ENCODE assay signal across 8 cellular contexts in genomic region chr18:3247243-3248061, GRCh38. TPM values are rescaled to one million over a fixed set of nuclear protein-coding genes. Genes with fewer than 3 reads are reported as not detected.
A peak's percentile ranks its signal among the peaks of the same experiment; 100 is the strongest.
DNase-seq lines count a peak whose midpoint lies in the region; TF ChIP-seq lines count a peak whose summit lies in the region.

MYL12A (plus strand) TSS chr18:3247801; CDS start chr18:3253248, 5,447 bp downstream.

- H2BK12ac ChIP-seq in neuronal stem cell (ENCODE audit: low read length) = peak within 1 kb of the TSS; percentile 73

- peak within 1 kb of the TSS; percentile 81 for H2BK120ac ChIP-seq in neuronal stem cell (ENCODE audit: low read depth, low read length)

- H2AFZ ChIP-seq in neuronal stem cell (ENCODE audit: low read length) = peak within 1 kb of the TSS; percentile 92

- H3K9me3 ChIP-seq in neuronal stem cell (replicated peaks in 1 of 2; ENCODE audit: control insufficient read depth in 2 of 2, insufficient read depth in 1 of 2, low read depth in 1 of 2, low read length in 2 of 2) = peaks cover 2 to 12% of the 10 kb centered on the region in 2 donors

- peak within 1 kb of the TSS; percentile 97 for H2BK15ac ChIP-seq in neuronal stem cell (ENCODE audit: low read length)

- H3K27me3 Mint-ChIP-seq in activated naive CD4-positive, alpha-beta T cell treated with anti-CD3 and anti-CD28 coated beads for 36 hours (ENCODE audit: low read depth) = no peaks in the 10 kb centered on the region

- peaks cover 0 to 34% of the 10 kb centered on the region in 2 donors for H3K36me3 ChIP-seq in neuronal stem cell (replicated peaks in 1 of 2; ENCODE audit: control insufficient read depth in 2 of 2, insufficient read depth in 2 of 2, low read length in 2 of 2)

- H3K4me2 ChIP-seq in neuronal stem cell (ENCODE audit: insufficient read depth, low read length, poor library complexity, severe bottlenecking) = peak within 1 kb of the TSS; percentile 67

- H3K79me1 ChIP-seq in neuronal stem cell (ENCODE audit: low read depth, low read length) = peaks cover 5% of the 10 kb centered on the region

- peak within 1 kb of the TSS; percentile 90 for H3K4me3 Mint-ChIP-seq in activated naive CD4-positive, alpha-beta T cell treated with anti-CD3 and anti-CD28 coated beads for 36 hours

- peak within 1 kb of the TSS; percentile 97 for H3K9ac ChIP-seq in neuronal stem cell (ENCODE audit: low read depth, low read length, poor library complexity)

- peak within 1 kb of the TSS; percentile 84 for H3K27ac ChIP-seq in neuronal stem cell (replicated peaks; ENCODE audit: low read length)

- no peak within 1 kb of the TSS for H4K91ac ChIP-seq in neuronal stem cell (ENCODE audit: low read depth, low read length, poor library complexity)

- H3K27me3 ChIP-seq in neuronal stem cell (ENCODE audit: control insufficient read depth in 3 of 3, insufficient read depth in 3 of 3, low read depth in 1 of 3, low read length in 3 of 3) = no peaks in the 10 kb centered on the region

- CTCF ChIA-PET in activated naive CD4-positive, alpha-beta T cell treated with anti-CD3 and anti-CD28 coated beads for 36 hours (lab: Charles Lee) = interaction anchor here (0.6 to 4.7 kb wide), 19 partner anchors 8 to 471 kb away, joined by 3 to 35 read pairs (median 4); partner anchors contain the start of gene MYL12B

- peak within 1 kb of the TSS; percentile 88 for H3K4me3 ChIP-seq in HFF-Myc (replicated peaks; ENCODE audit: low read depth, low read length)
- peak within 1 kb of the TSS; percentile 93 to 96 for H3K4me3 ChIP-seq in neuronal stem cell (ENCODE audit: low read length in 2 of 2)

- intact Hi-C loops in activated naive CD4-positive, alpha-beta T cell treated with anti-CD3 and anti-CD28 coated beads for 36 hours (cut with micrococcal nuclease) = loop anchor here (1.0 to 2.0 kb wide), 13 partner anchors 15 to 677 kb away; partner anchors contain the start of genes METTL4, MYL12B and NDC80

- peak; percentile 98 for DNase-seq in GM03348 (ENCODE audit: low spot score)
- DNase-seq in HFF-Myc (ENCODE audit: extremely low read depth, low read depth) = peak; percentile 94
- peak; percentile 96 for DNase-seq in NAMALWA (ENCODE audit: low spot score)
- peak; percentile 98 for DNase-seq in SK-N-DZ (ENCODE audit: low spot score)
- peak; percentile 96 for DNase-seq in activated naive CD4-positive, alpha-beta T cell treated with anti-CD3 and anti-CD28 coated beads for 36 hours
- DNase-seq in foreskin melanocyte = peak; percentile 98
- DNase-seq in neuronal stem cell (ENCODE audit: low spot score) = peak; percentile 94

- peaks cover 34% of the 10 kb centered on the region for H3K4me1 Mint-ChIP-seq in activated naive CD4-positive, alpha-beta T cell treated with anti-CD3 and anti-CD28 coated beads for 36 hours (ENCODE audit: low read depth)

- TF ChIP-seq CTCF in HFF-Myc (IDR thresholded peaks at IDR 0.05; ENCODE audit: low read depth, low read length, missing control alignments) (no peak), subcutaneous adipose tissue (IDR thresholded peaks at IDR 0.05; ENCODE audit: low read depth) (no peak)

- peak within 1 kb of the TSS; percentile 97 for H3K23ac ChIP-seq in neuronal stem cell (ENCODE audit: low read depth, low read length, poor library complexity)

- peaks cover 10% of the 10 kb centered on the region for H3K36me3 Mint-ChIP-seq in activated naive CD4-positive, alpha-beta T cell treated with anti-CD3 and anti-CD28 coated beads for 36 hours (ENCODE audit: low read depth)

- H3K27ac Mint-ChIP-seq in activated naive CD4-positive, alpha-beta T cell treated with anti-CD3 and anti-CD28 coated beads for 36 hours = peak within 1 kb of the TSS; percentile 92

- peak within 1 kb of the TSS; percentile 98 for H3K18ac ChIP-seq in neuronal stem cell (ENCODE audit: low read length)

- peak within 1 kb of the TSS; percentile 91 for H2BK5ac ChIP-seq in neuronal stem cell (ENCODE audit: low read length)

- H4K8ac ChIP-seq in neuronal stem cell (ENCODE audit: low read depth, low read length) = peak within 1 kb of the TSS; percentile 23

- peak within 1 kb of the TSS; percentile 53 for H3K4ac ChIP-seq in neuronal stem cell (ENCODE audit: low read length)

- peaks cover 0 to 3% of the 10 kb centered on the region in 2 donors for H3K4me1 ChIP-seq in neuronal stem cell (ENCODE audit: control insufficient read depth in 2 of 2, insufficient read depth in 1 of 2, low read depth in 1 of 2, low read length in 2 of 2)

- H2AK5ac ChIP-seq in neuronal stem cell (ENCODE audit: low read depth, low read length) = peak within 1 kb of the TSS; percentile 63

- WGBS in neuronal stem cell (ENCODE audit: extremely low coverage in 2 of 2, insufficient read length in 2 of 2, insufficient replicate concordance in 1 of 2), 2 donors = no CpG with 5 or more reads among the region's 65 CpGs

- H3K14ac ChIP-seq in neuronal stem cell (ENCODE audit: low read length) = peak within 1 kb of the TSS; percentile 84

- H3K9me3 Mint-ChIP-seq in activated naive CD4-positive, alpha-beta T cell treated with anti-CD3 and anti-CD28 coated beads for 36 hours = peaks cover 2% of the 10 kb centered on the region

RNA-seq across cellular contexts. Expression of gene MYL12A, which starts in this region (rescaled TPM):
- polyA plus RNA-seq in SK-N-DZ (2014; cell fraction: cytosol; rRNA removed) = 113 and 122 TPM in 2 replicates
- 67.1 and 86.3 TPM in 2 replicates for polyA plus RNA-seq in SK-N-DZ (2014; cell fraction: nucleus; rRNA removed)
- 100 to 1,000 TPM; 328 to 335 TPM for total RNA-seq in activated naive CD4-positive, alpha-beta T cell treated with anti-CD3 and anti-CD28 coated beads for 36 hours
- 183 TPM for polyA plus RNA-seq in neuronal stem cell (2013, experiment 1 of 2)
- 185 TPM for polyA plus RNA-seq in neuronal stem cell (2013, experiment 2 of 2)
- total RNA-seq in subcutaneous adipose tissue = 100 to 1,000 TPM; 491 to 829 (median 530) TPM

Comparison
In these comparisons a context has a peak if more than half of its experiments do, and no peak if none do; other contexts are left out.
1. Peak in every context shown above with its lines: DNase-seq, H3K4me3 ChIP-seq and H3K27ac ChIP-seq.